Comparison of ENCODE assay signal across 1 cellular context in genomic region chr3:47441796-47442551, GRCh38.
TF ChIP-seq lines count a peak whose summit lies in the region.

No MANE protein-coding gene starts in this region.

TF ChIP-seq in SK-N-SH, 30 proteins besides CTCF, POLR2A, EP300 and RAD21 (continued from another document):
- TF ChIP-seq POLR2AphosphoS5 (IDR thresholded peaks at IDR 0.05; ENCODE audit: low read depth, low read length) (no peak), FOXM1 (IDR thresholded peaks at IDR 0.05; ENCODE audit: low read depth) (no peak), MXI1 (IDR thresholded peaks at IDR 0.05; ENCODE audit: low read depth, low read length) (no peak), GABPA (IDR thresholded peaks at IDR 0.05; ENCODE audit: low read depth) (no peak), FOSL2 (IDR thresholded peaks at IDR 0.05; ENCODE audit: borderline replicate concordance, low read depth) (no peak), ZBTB33 (IDR thresholded peaks at IDR 0.05; ENCODE audit: borderline replicate concordance, low read depth) (no peak), REST (IDR thresholded peaks at IDR 0.05; ENCODE audit: low read depth, low read length) (no peak), NRF1 (IDR thresholded peaks at IDR 0.05; ENCODE audit: low read depth, low read length) (no peak), TAF1 (IDR thresholded peaks at IDR 0.05; ENCODE audit: borderline replicate concordance, low read depth, low read length) (no peak), RXRA (IDR thresholded peaks at IDR 0.05; ENCODE audit: borderline replicate concordance, low read depth) (no peak), SMC3 (IDR thresholded peaks at IDR 0.05; ENCODE audit: low read depth, low read length) (no peak), PBX3 (IDR thresholded peaks at IDR 0.05) (no peak)
TF ChIP-seq in SK-N-SH: peak in this region for 0.
